In genomic region chr21:44301093-44301492, GRCh38 we compare ENCODE assay signal across 9 cellular contexts. TPM values are rescaled to one million over a fixed set of nuclear protein-coding genes. Genes with fewer than 3 reads are reported as not detected.
A peak's percentile ranks its signal among the peaks of the same experiment; 100 is the strongest.
DNase-seq lines count a peak whose midpoint lies in the region; TF ChIP-seq lines count a peak whose summit lies in the region.
"Had no signal": no experiment of that assay in that cellular context is flagged by ENCODE, and none has a peak within 500 bp of the region (broad histone marks: within the 10 kb centered on the region; RNA-seq: fewer than 3 reads in every experiment).

No MANE protein-coding gene starts in this region.

- H3K4me3 ChIP-seq in GM12875 (ENCODE audit: low read depth, low read length) = peak overlapping the region; percentile 88
- peak overlapping the region; percentile 82 for H3K4me3 ChIP-seq in fibroblast of the aortic adventitia (ENCODE audit: low read depth, low read length)
- peak overlapping the region; percentile 80 to 96 (median 92) for H3K4me3 ChIP-seq in sigmoid colon

- H3K36me3 ChIP-seq in sigmoid colon = no peaks in the 10 kb centered on the region

- no peak for TF ChIP-seq POLR2A in sigmoid colon (IDR thresholded peaks at IDR 0.05)

- DNase-seq in fibroblast of the aortic adventitia (ENCODE audit: low read depth) (no peak), sigmoid colon (no peak), HUDEP-2 (lab: John Stamatoyannopoulos, UW; ENCODE audit: unreplicated experiment in 76 of 76) (no peak), DMS53 treated with DMSO at 0.1 percent for 48 hours (lab: John Stamatoyannopoulos, UW; ENCODE audit: unreplicated experiment) (no peak), superior temporal gyrus (ENCODE audit: extremely low spot score) (no peak), NOMO-1 (lab: John Stamatoyannopoulos, UW; ENCODE audit: unreplicated experiment in 2 of 2) (no peak)

- WGBS in sigmoid colon, 2 donors = 18 to 58% methylated on average over 12 of the region's 12 CpGs

- intact Hi-C loops in sigmoid colon (cut with DNase I) = loop anchor here (2.0 kb wide), 1 partner anchor 38 kb away; the partner anchor contains the start of gene CFAP410

- H3K27ac ChIP-seq in VCaP (peak overlapping the region; percentile 97), sigmoid colon (peak overlapping the region; percentile 89 to 96 (median 92))

- TF ChIP-seq EP300 in sigmoid colon (IDR thresholded peaks at IDR 0.05) = no peak

- peaks cover 0 to 11% (median 10%) of the 10 kb centered on the region in 3 donors for H3K27me3 ChIP-seq in sigmoid colon

- peaks cover 0 to 68% (median 51%) of the 10 kb centered on the region in 4 donors for H3K4me1 ChIP-seq in sigmoid colon

- no peak for TF ChIP-seq CTCF in GM12875 (IDR thresholded peaks at IDR 0.05; ENCODE audit: borderline replicate concordance, insufficient read depth, low read depth, low read length)
- no peak for TF ChIP-seq CTCF in VCaP (conservative IDR thresholded peaks at IDR 0.05)
- TF ChIP-seq CTCF in fibroblast of the aortic adventitia (IDR thresholded peaks at IDR 0.05; ENCODE audit: insufficient read depth, low read length) = no peak
- TF ChIP-seq CTCF in sigmoid colon (IDR thresholded peaks at IDR 0.05) = no peak

- H3K9me3 ChIP-seq in sigmoid colon = no peaks in the 10 kb centered on the region

RNA-seq across cellular contexts. Expression of gene PFKL, which starts 1.2 kb away (rescaled TPM):
- total RNA-seq in fibroblast of the aortic adventitia (ENCODE audit: low replicate concordance) (96.8 and 114 TPM in 2 replicates), sigmoid colon (10 to 100 TPM; 38.0 to 69.8 (median 50.4) TPM)
- polyA plus RNA-seq in sigmoid colon = 100 to 1,000 TPM; 138 to 159 (median 157) TPM

RNA-seq across cellular contexts. Expression of gene AIRE, which starts 15.4 kb away (rescaled TPM):
- not detected in 2 replicates for total RNA-seq in fibroblast of the aortic adventitia (ENCODE audit: low replicate concordance)
- not detected for total RNA-seq in sigmoid colon
- under 1 TPM in 1 of 3 donors, not detected in 2; 0.61 TPM for polyA plus RNA-seq in sigmoid colon
- total RNA-seq: renal cortical epithelial cell had no signal

RNA-seq across cellular contexts. Expression of gene CFAP410, which starts 38.1 kb away (rescaled TPM):
- total RNA-seq in fibroblast of the aortic adventitia (ENCODE audit: low replicate concordance) = 9.4 and 17.7 TPM in 2 replicates
- 10 to 100 TPM; 25.8 to 31.1 (median 27.6) TPM for total RNA-seq in sigmoid colon
- polyA plus RNA-seq in sigmoid colon = 10 to 100 TPM; 12.7 to 31.7 (median 28.2) TPM

RNA-seq across cellular contexts. Expression of gene DNMT3L, which starts 39.4 kb away (rescaled TPM):
- total RNA-seq in fibroblast of the aortic adventitia (ENCODE audit: low replicate concordance) (not detected in 2 replicates), sigmoid colon (not detected)
- not detected for polyA plus RNA-seq in sigmoid colon
- total RNA-seq: renal cortical epithelial cell had no signal

RNA-seq across cellular contexts. Expression of gene TRPM2, which starts 52.3 kb away (rescaled TPM):
- 0.08 TPM in 1 of 2 replicates, not detected in the other for total RNA-seq in fibroblast of the aortic adventitia (ENCODE audit: low replicate concordance)
- 1 to 10 TPM; 1.6 to 3.9 (median 3.2) TPM for total RNA-seq in sigmoid colon
- 1 to 10 TPM; 2.4 to 4.9 (median 3.5) TPM for polyA plus RNA-seq in sigmoid colon
